In genomic region chr1:204271970-204272369, GRCh38 we compare ENCODE assay signal across 28 cellular contexts. TPM values are rescaled to one million over a fixed set of nuclear protein-coding genes. Genes with fewer than 3 reads are reported as not detected.
"Had no signal": no experiment of that assay in that cellular context is flagged by ENCODE, and none has a peak within 500 bp of the region (broad histone marks: within the 10 kb centered on the region; RNA-seq: fewer than 3 reads in every experiment).

No MANE protein-coding gene starts in this region.

- H3K4me3 ChIP-seq: esophagus squamous epithelium, lung, pancreas, stomach, thyroid gland had no signal

- H3K9me3 ChIP-seq: esophagus squamous epithelium, neutrophil, pancreas, stomach, thyroid gland had no signal

- ATAC-seq: effector memory CD8-positive, alpha-beta T cell; left ventricle myocardium superior; natural killer cell; pancreas; sciatic nerve; stimulated activated effector memory CD8-positive, alpha-beta T cell treated with anti-CD3 and anti-CD28 coated beads, Interleukin-12 subunit alpha, Interleukin-12 subunit beta, amount 100 ng/mL, for 72 hours had no signal

- DNase-seq: cortex of kidney; effector memory CD8-positive, alpha-beta T cell; erythroblast; esophagus squamous epithelium; foreskin melanocyte; glutamatergic neuron; immature natural killer cell; islet precursor cell; left ventricle myocardium superior; natural killer cell; pancreas; stimulated activated CD4-positive, alpha-beta T cell treated with anti-CD3 and anti-CD28 coated beads, Interleukin-2, amount 100 ng/mL, for 24 hours; stimulated activated CD4-positive, alpha-beta T cell treated with anti-CD3 and anti-CD28 coated beads, Interleukin-4, amount 100 ng/mL, for 24 hours; stimulated activated naive CD4-positive, alpha-beta T cell treated with Interleukin-2 at 50 U/mL for 16 hours; stomach; thyroid gland; trophoblast cell had no signal

- H3K36me3 ChIP-seq: neutrophil, thyroid gland had no signal

- H3K27me3 ChIP-seq: neutrophil, pancreas, stomach, thyroid gland had no signal

- H3K27ac ChIP-seq: esophagus squamous epithelium, neutrophil, pancreas, stomach, thyroid gland had no signal

RNA-seq across cellular contexts. Expression of gene GOLT1A, which starts 58.2 kb away (rescaled TPM):
- total RNA-seq: left ventricle myocardium superior, mononuclear cell, natural killer cell, omental fat pad, posterior vena cava, pulmonary artery endothelial cell, skeletal muscle tissue, subcutaneous adipose tissue had no signal
- polyA plus RNA-seq: immature natural killer cell, neural cell had no signal
